ENCODE assay signal across 8 cellular contexts in genomic region chr16:71499775-71500364, GRCh38. TPM values are rescaled to one million over a fixed set of nuclear protein-coding genes. Genes with fewer than 3 reads are reported as not detected.
DNase-seq lines count a peak whose midpoint lies in the region; ATAC-seq and TF ChIP-seq lines count a peak whose summit lies in the region.

No MANE protein-coding gene starts in this region.

- H3K4me3 Mint-ChIP-seq in activated T-cell treated with anti-CD3 and anti-CD28 coated beads, Interleukin-2, amount 50 U/mL, for 24 hours: no peak overlapping the region

- H3K27me3 ChIP-seq in cardiac muscle cell: no peaks in the 10 kb centered on the region
- H3K27me3 ChIP-seq in gastrocnemius medialis: peaks cover 5 to 6% (median 5%) of the 10 kb centered on the region in 3 donors

- H3K9me3 ChIP-seq in cardiac muscle cell (ENCODE audit: low read depth) (no peaks in the 10 kb centered on the region), gastrocnemius medialis (no peaks in the 10 kb centered on the region)

- H3K36me3 Mint-ChIP-seq in activated T-cell treated with anti-CD3 and anti-CD28 coated beads, Interleukin-2, amount 50 U/mL, for 24 hours (ENCODE audit: low read depth): no peaks in the 10 kb centered on the region

- DNase-seq in activated T-cell treated with anti-CD3 and anti-CD28 coated beads for 1 hour (ENCODE audit: low read depth): peak; percentile 9
- no peak for DNase-seq in activated T-cell treated with anti-CD3 and anti-CD28 coated beads, Interleukin-2, amount 50 U/mL, for 24 hours
- peak; percentile 57 for DNase-seq in HuH-7.5 (ENCODE audit: low spot score)
- DNase-seq in RPMI7951 (ENCODE audit: low read depth): peak; percentile 58
- peak; percentile 37 for DNase-seq in activated naive CD4-positive, alpha-beta T cell treated with anti-CD3 and anti-CD28 coated beads, Interleukin-2, amount 50 U/mL, for 16 hours
- peak; percentile 66 to 77 for DNase-seq in cardiac muscle cell (ENCODE audit: low read depth in 1 of 2, low spot score in 1 of 2)
- DNase-seq in gastrocnemius medialis: peak in 1 of 2 donors; percentile 3
- DNase-seq in cerebellar nuclear complex (lab: John Stamatoyannopoulos, UW): no peak

- TF ChIP-seq POLR2A in gastrocnemius medialis (IDR thresholded peaks at IDR 0.05): no peak

- H3K4me1 Mint-ChIP-seq in activated T-cell treated with anti-CD3 and anti-CD28 coated beads, Interleukin-2, amount 50 U/mL, for 24 hours (ENCODE audit: low read depth): no peaks in the 10 kb centered on the region

- peaks cover 3% of the 10 kb centered on the region for H3K27me3 Mint-ChIP-seq in activated T-cell treated with anti-CD3 and anti-CD28 coated beads, Interleukin-2, amount 50 U/mL, for 24 hours

- H3K4me1 ChIP-seq in cardiac muscle cell (ENCODE audit: low read depth) (no peaks in the 10 kb centered on the region), gastrocnemius medialis (no peaks in the 10 kb centered on the region)

- H3K27ac ChIP-seq in cardiac muscle cell (no peak overlapping the region), gastrocnemius medialis (no peak overlapping the region)

- H3K36me3 ChIP-seq in cardiac muscle cell (no peaks in the 10 kb centered on the region), gastrocnemius medialis (no peaks in the 10 kb centered on the region)

- no peak overlapping the region for H3K27ac Mint-ChIP-seq in activated T-cell treated with anti-CD3 and anti-CD28 coated beads, Interleukin-2, amount 50 U/mL, for 24 hours

- peak; percentile 56 to 63 for ATAC-seq in gastrocnemius medialis

- in situ Hi-C loops in gastrocnemius medialis (cut with MboI; ENCODE audit: low sequenced_read_pairs in 4 of 4): loop anchor here (5.0 to 25.0 kb wide), 3 partner anchors 85 to 112 kb away; no protein-coding TSS in a partner anchor

- H3K4me3 ChIP-seq in cardiac muscle cell: no peak overlapping the region
- H3K4me3 ChIP-seq in gastrocnemius medialis: no peak overlapping the region

- no peaks in the 10 kb centered on the region for H3K9me3 Mint-ChIP-seq in activated T-cell treated with anti-CD3 and anti-CD28 coated beads, Interleukin-2, amount 50 U/mL, for 24 hours

- intact Hi-C loops in gastrocnemius medialis (cut with DNase I; ENCODE audit: low total_unique reads): loop anchor here (1.0 to 5.0 kb wide), 2 partner anchors 43 to 88 kb away; no protein-coding TSS in a partner anchor

- TF ChIP-seq CTCF in cardiac muscle cell (IDR thresholded peaks at IDR 0.05; ENCODE audit: low read depth, low read length): peak; percentile 74
- TF ChIP-seq CTCF in gastrocnemius medialis (IDR thresholded peaks at IDR 0.05 in 4 of 5, conservative IDR thresholded peaks at IDR 0.05 in 1 of 5): peak; percentile 23 to 65 (median 55)

RNA-seq across cellular contexts. Expression of gene ZNF19, which starts 10.7 kb away (rescaled TPM):
- total RNA-seq in RPMI7951 (2014; rRNA removed; shearing (Covaris generic)): 2.2 and 3.8 TPM in 2 replicates
- total RNA-seq in cardiac muscle cell (2.0 and 7.0 TPM in 2 replicates), gastrocnemius medialis (1 to 10 TPM in 3 of 4 donors, under 1 TPM in 1; 0.65 to 3.3 (median 1.5) TPM)
- polyA plus RNA-seq in cardiac muscle cell: 4.5 and 6.1 TPM in 2 replicates

RNA-seq across cellular contexts. Expression of gene CHST4, which starts 26.4 kb away (rescaled TPM):
- not detected in 2 replicates for total RNA-seq in RPMI7951 (2014; rRNA removed; shearing (Covaris generic))
- total RNA-seq in cardiac muscle cell (0.63 TPM in 1 of 2 replicates, not detected in the other), gastrocnemius medialis (not detected)
- polyA plus RNA-seq in cardiac muscle cell: not detected in 2 replicates

RNA-seq across cellular contexts. Expression of gene ZNF23, which starts 37.8 kb away (rescaled TPM):
- total RNA-seq in RPMI7951 (2014; rRNA removed; shearing (Covaris generic)): 9.1 and 10.2 TPM in 2 replicates
- total RNA-seq in cardiac muscle cell: 6.7 and 8.0 TPM in 2 replicates
- 8.5 and 12.2 TPM in 2 replicates for polyA plus RNA-seq in cardiac muscle cell
- total RNA-seq in gastrocnemius medialis: 1 to 10 TPM; 3.6 to 5.6 (median 4.7) TPM

RNA-seq across cellular contexts. Expression of gene TLE7, which starts 58.0 kb away (rescaled TPM):
- not detected in 2 replicates for total RNA-seq in RPMI7951 (2014; rRNA removed; shearing (Covaris generic))
- total RNA-seq in cardiac muscle cell (not detected in 2 replicates), gastrocnemius medialis (not detected)
- polyA plus RNA-seq in cardiac muscle cell: not detected in 2 replicates

Comparison
In these comparisons a context has a peak if more than half of its experiments do, and no peak if none do; other contexts are left out.
1. DNase-seq: peak in activated T-cell treated with anti-CD3 and anti-CD28 coated beads for 1 hour (single experiment), HuH-7.5 (single experiment), RPMI7951 (single experiment), activated naive CD4-positive, alpha-beta T cell treated with anti-CD3 and anti-CD28 coated beads, Interleukin-2, amount 50 U/mL, for 16 hours (single experiment) and cardiac muscle cell (2 of 2); none in activated T-cell treated with anti-CD3 and anti-CD28 coated beads, Interleukin-2, amount 50 U/mL, for 24 hours (single experiment) and cerebellar nuclear complex (0 of 2).